8 cellular contexts compared by ENCODE assay signal in the genomic region with DNA sequence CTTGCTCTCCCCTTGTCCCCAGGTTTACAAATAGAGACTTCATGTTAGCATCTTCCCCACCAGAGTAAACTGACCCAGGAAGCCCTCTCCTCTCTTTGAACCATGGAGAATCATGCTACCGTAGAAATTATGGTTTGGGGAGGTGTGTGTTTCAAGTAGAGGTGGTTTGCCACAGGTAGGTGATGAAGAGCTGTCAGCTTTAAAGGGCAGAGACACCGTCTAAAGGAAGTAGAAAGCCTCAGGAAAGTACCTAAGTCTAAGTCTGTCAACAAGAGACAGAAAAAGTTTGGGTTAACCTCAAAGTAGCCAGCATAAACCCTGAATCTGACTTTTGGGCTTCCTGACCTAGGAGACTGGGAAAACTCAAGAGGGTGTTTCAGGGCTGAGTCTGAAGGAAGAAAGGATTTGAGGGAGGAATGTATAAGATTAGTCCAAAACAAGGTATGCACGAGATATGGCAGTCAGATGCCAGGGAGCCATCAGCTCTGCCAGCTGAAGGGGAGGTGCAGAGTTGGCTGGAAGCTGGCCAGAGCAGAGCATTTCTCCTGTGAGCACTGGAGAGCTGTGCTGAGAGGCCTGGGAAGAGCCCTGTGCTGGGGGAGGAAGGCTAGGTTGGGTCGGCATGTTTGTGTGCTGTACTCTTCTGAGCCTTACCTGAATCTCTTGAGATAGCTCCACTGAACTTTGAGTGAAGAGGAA. TPM values are rescaled to one million over a fixed set of nuclear protein-coding genes. Genes with fewer than 3 reads are reported as not detected.
A peak's percentile ranks its signal among the peaks of the same experiment; 100 is the strongest.
DNase-seq lines count a peak whose midpoint lies in the region; ATAC-seq and TF ChIP-seq lines count a peak whose summit lies in the region.

No MANE protein-coding gene starts in this region.

- TF ChIP-seq CTCF in ascending aorta (IDR thresholded peaks at IDR 0.05) (no peak), testis (IDR thresholded peaks at IDR 0.05) (no peak)

- no peaks in the 10 kb centered on the region for H3K36me3 ChIP-seq in ascending aorta
- no peaks in the 10 kb centered on the region for H3K36me3 ChIP-seq in testis (ENCODE audit: low read depth, missing control alignments)

- H3K4me3 ChIP-seq in ascending aorta (peak overlapping the region in 1 of 2 donors; percentile 63), testis (no peak overlapping the region)

- 46 to 51% methylated on average over 4 of the region's 4 CpGs for WGBS in testis, 2 donors

- H3K9me3 ChIP-seq in ascending aorta (no peaks in the 10 kb centered on the region), testis (no peaks in the 10 kb centered on the region)

- TF ChIP-seq POLR2A in testis (IDR thresholded peaks at IDR 0.05), result no peak

- peak; percentile 63 for DNase-seq in ACHN
- peak; percentile 56 for DNase-seq in NCI-H2196 treated with DMSO at 0.1 percent for 48 hours (lab: John Stamatoyannopoulos, UW; ENCODE audit: unreplicated experiment)
- no peak for DNase-seq in ascending aorta (ENCODE audit: low spot score in 2 of 2)
- peak; percentile 76 for DNase-seq in kidney tubule cell (ENCODE audit: low spot score)
- peak; percentile 84 for DNase-seq in testis
- DNase-seq in HCEC 1CT, result no peak
- no peak for DNase-seq in SKM-1 treated with dmso at 0.1 percent for 144 hours (lab: John Stamatoyannopoulos, UW; ENCODE audit: unreplicated experiment)

- H3K4me1 ChIP-seq in ascending aorta (peaks cover 68 to 83% of the 10 kb centered on the region in 2 donors), testis (peaks cover 86% of the 10 kb centered on the region)

- peak overlapping the region; percentile 98 to 100 for H3K27ac ChIP-seq in ascending aorta
- peak overlapping the region; percentile 97 to 99 for H3K27ac ChIP-seq in testis

- in situ Hi-C loops in ACHN (cut with HindIII; ENCODE audit: low pct_ligation_motif_present, low pct_unique_long_range_greater_than_20kb, low sequenced_read_pairs), result no loop called here

- ATAC-seq in GM19023 (IDR thresholded peaks at IDR 0.05; ENCODE audit: unreplicated experiment), result peak; percentile 18

- H3K27me3 ChIP-seq in ascending aorta (no peaks in the 10 kb centered on the region), testis (no peaks in the 10 kb centered on the region)

- intact Hi-C loops in ascending aorta (cut with DNase I) (loop anchor here (1.0 kb wide), 1 partner anchor 13 kb away; no protein-coding TSS in a partner anchor), testis (cut with DNase I; ENCODE audit: low total_unique reads) (loop anchor here (5.0 kb wide), 1 partner anchor 59 kb away; no protein-coding TSS in a partner anchor)

RNA-seq across cellular contexts. Expression of gene ADAMTSL4, which starts 14.3 kb away (rescaled TPM):
- total RNA-seq in ascending aorta (85.3 TPM), testis (1 to 10 TPM; 8.9 to 10.0 TPM)
- polyA plus RNA-seq in testis (ENCODE audit: insufficient read depth, low read depth, low replicate concordance), result 14.2 TPM

RNA-seq across cellular contexts. Expression of gene MCL1, which starts 15.9 kb away (rescaled TPM):
- 394 TPM for total RNA-seq in ascending aorta
- total RNA-seq in testis, result 100 to 1,000 TPM in 1 of 2 donors, 10 to 100 TPM in 1; 94.1 to 111 TPM
- 112 TPM for polyA plus RNA-seq in testis (ENCODE audit: insufficient read depth, low read depth, low replicate concordance)

RNA-seq across cellular contexts. Expression of gene FALEC, which starts 47.9 kb away (rescaled TPM):
- total RNA-seq in ascending aorta (not detected), testis (1 to 10 TPM in 1 of 2 donors, not detected in 1; 1.3 TPM)
- not detected for polyA plus RNA-seq in testis (ENCODE audit: insufficient read depth, low read depth, low replicate concordance)

RNA-seq across cellular contexts. Expression of gene ECM1, which starts 55.6 kb away (rescaled TPM):
- total RNA-seq in ascending aorta, result 55.8 TPM
- 1 to 10 TPM; 4.6 to 5.0 TPM for total RNA-seq in testis
- polyA plus RNA-seq in testis (ENCODE audit: insufficient read depth, low read depth, low replicate concordance), result 16.9 TPM

Comparison
In these comparisons a context has a peak if more than half of its experiments do, and no peak if none do; other contexts are left out.
1. DNase-seq: peak in ACHN (single experiment), NCI-H2196 treated with DMSO at 0.1 percent for 48 hours (single experiment), kidney tubule cell (single experiment) and testis (single experiment); none in ascending aorta (0 of 2), HCEC 1CT (single experiment) and SKM-1 treated with dmso at 0.1 percent for 144 hours (single experiment).